8 cellular contexts compared by ENCODE assay signal in the genomic region with DNA sequence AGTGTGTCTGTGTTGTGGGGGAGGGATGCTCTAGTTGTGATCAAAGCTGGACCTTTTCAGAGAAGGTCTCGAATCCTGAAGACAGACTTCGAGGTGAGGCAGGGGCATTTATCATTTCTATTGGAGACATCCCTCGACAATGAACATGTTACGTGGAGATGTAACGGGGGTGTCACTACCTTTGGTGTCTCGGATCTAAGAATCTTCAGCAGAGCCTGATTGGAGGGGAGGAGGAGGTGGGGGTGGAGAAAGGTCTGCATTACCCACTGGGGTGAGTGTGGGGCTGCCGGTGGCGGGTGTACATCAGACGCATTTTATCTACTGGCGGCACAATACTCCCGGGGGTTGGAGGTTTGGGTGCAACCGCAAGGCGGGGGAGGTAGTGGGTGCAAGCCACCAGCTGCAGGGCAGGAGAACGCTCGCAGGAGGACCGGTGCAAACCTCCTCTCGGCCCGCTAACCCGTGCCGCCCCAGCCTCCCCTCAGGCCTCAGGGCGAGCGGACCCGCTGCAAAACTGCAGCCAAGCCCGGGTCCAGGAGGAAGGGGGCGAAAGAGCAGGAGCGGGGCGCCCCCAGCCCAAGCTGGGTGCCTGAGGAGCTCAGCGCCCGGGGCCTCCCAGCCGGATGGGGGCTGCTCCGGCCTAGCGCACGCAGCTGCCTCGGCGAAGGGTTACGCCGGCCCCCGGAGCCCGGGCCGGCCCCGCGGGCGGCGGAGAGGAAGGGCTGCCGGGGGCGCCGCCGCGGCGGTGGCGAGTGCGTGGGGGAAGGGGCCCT. TPM values are rescaled to one million over a fixed set of nuclear protein-coding genes. Genes with fewer than 3 reads are reported as not detected.
DNase-seq lines count a peak whose midpoint lies in the region; ATAC-seq, FAIRE-seq and TF ChIP-seq lines count a peak whose summit lies in the region.

No MANE protein-coding gene starts in this region.

- H3K4me1 Mint-ChIP-seq in activated naive CD4-positive, alpha-beta T cell treated with anti-CD3 and anti-CD28 coated beads, Interleukin-2, amount 50 U/mL, for 24 hours = peaks cover 60% of the 10 kb centered on the region
- peaks cover 40% of the 10 kb centered on the region for H3K4me1 Mint-ChIP-seq in progenitor cell of endocrine pancreas (ENCODE audit: low read depth)

- peak overlapping the region; percentile 86 for H3K27ac Mint-ChIP-seq in activated naive CD4-positive, alpha-beta T cell treated with anti-CD3 and anti-CD28 coated beads, Interleukin-2, amount 50 U/mL, for 24 hours
- peak overlapping the region; percentile 97 for H3K27ac Mint-ChIP-seq in progenitor cell of endocrine pancreas

- H4K20me1 ChIP-seq in SK-N-SH (ENCODE audit: insufficient read depth) = peaks cover 44% of the 10 kb centered on the region

- H3K9ac ChIP-seq in SK-N-SH = peak overlapping the region; percentile 91

- H3K27ac ChIP-seq in SK-N-SH (ENCODE audit: low read depth in 2 of 2, low read length in 1 of 2) (peak overlapping the region; percentile 49 to 90; a peak in 3 of 4 replicates), heart right ventricle (peak overlapping the region; percentile 55 to 95 (median 92))

- H3K9me3 ChIP-seq in SK-N-SH (no peaks in the 10 kb centered on the region), heart right ventricle (no peaks in the 10 kb centered on the region)

- peak overlapping the region; percentile 93 for H3K4me2 ChIP-seq in SK-N-SH

- no peaks in the 10 kb centered on the region for H3K9me3 Mint-ChIP-seq in activated naive CD4-positive, alpha-beta T cell treated with anti-CD3 and anti-CD28 coated beads, Interleukin-2, amount 50 U/mL, for 24 hours
- no peaks in the 10 kb centered on the region for H3K9me3 Mint-ChIP-seq in progenitor cell of endocrine pancreas (ENCODE audit: low read depth)

- ATAC-seq in GM19452 (IDR thresholded peaks at IDR 0.05; ENCODE audit: unreplicated experiment) (peak; percentile 25), heart right ventricle (peak; percentile 23 to 55 (median 30))

- FAIRE-seq in HTR-8/SVneo (lab: Jason Lieb, UNC) = no peak

- H3F3A ChIP-seq in SK-N-SH (replicated peaks; ENCODE audit: insufficient read depth) = peaks cover 19% of the 10 kb centered on the region

- no peak for TF ChIP-seq RAD21 in SK-N-SH (IDR thresholded peaks at IDR 0.05; ENCODE audit: low read length)

- DNase-seq in CMK (ENCODE audit: low read depth) (peak; percentile 43), HTR-8/SVneo (ENCODE audit: insufficient read length, low spot score) (peak; percentile 51), SK-N-SH (peak; percentile 73), heart right ventricle (peak; percentile 11 to 46), progenitor cell of endocrine pancreas (ENCODE audit: low spot score, unreplicated experiment) (peak; percentile 38), ureter (ENCODE audit: low spot score) (peak; percentile 54)

- H3K27me3 Mint-ChIP-seq in activated naive CD4-positive, alpha-beta T cell treated with anti-CD3 and anti-CD28 coated beads, Interleukin-2, amount 50 U/mL, for 24 hours = no peaks in the 10 kb centered on the region
- H3K27me3 Mint-ChIP-seq in progenitor cell of endocrine pancreas = no peaks in the 10 kb centered on the region

- H3K36me3 Mint-ChIP-seq in activated naive CD4-positive, alpha-beta T cell treated with anti-CD3 and anti-CD28 coated beads, Interleukin-2, amount 50 U/mL, for 24 hours = no peaks in the 10 kb centered on the region
- peaks cover 1% of the 10 kb centered on the region for H3K36me3 Mint-ChIP-seq in progenitor cell of endocrine pancreas (ENCODE audit: insufficient read depth)

- H3K9me2 ChIP-seq in SK-N-SH = no peaks in the 10 kb centered on the region

- H3K79me2 ChIP-seq in SK-N-SH (ENCODE audit: insufficient read depth) = peaks cover 52% of the 10 kb centered on the region

- no peak for TF ChIP-seq EP300 in SK-N-SH (IDR thresholded peaks at IDR 0.05; ENCODE audit: borderline replicate concordance in 1 of 2, low read depth in 1 of 2, low read length in 1 of 2)

- H2AFZ ChIP-seq in SK-N-SH (ENCODE audit: low read depth) = peak overlapping the region; percentile 66; the same call in 1 of the 2 replicates

- no peaks in the 10 kb centered on the region for H3K36me3 ChIP-seq in SK-N-SH (replicated peaks in 1 of 2; ENCODE audit: control insufficient read depth in 1 of 2, insufficient read depth in 2 of 2, low read length in 1 of 2)
- H3K36me3 ChIP-seq in heart right ventricle = no peaks in the 10 kb centered on the region

- TF ChIP-seq CTCF in SK-N-SH (IDR thresholded peaks at IDR 0.05) (no peak), heart right ventricle (IDR thresholded peaks at IDR 0.05) (no peak), progenitor cell of endocrine pancreas (IDR thresholded peaks at IDR 0.05; ENCODE audit: unreplicated experiment) (no peak)

- CTCF ChIA-PET in SK-N-SH (lab: Yijun Ruan, JAX) = interaction anchor here (0.6 to 1.8 kb wide), 5 partner anchors 10 to 208 kb away, joined by 3 to 8 read pairs (median 4); no protein-coding TSS in a partner anchor

- H3K4me3 Mint-ChIP-seq in activated naive CD4-positive, alpha-beta T cell treated with anti-CD3 and anti-CD28 coated beads, Interleukin-2, amount 50 U/mL, for 24 hours = peak overlapping the region; percentile 93
- peak overlapping the region; percentile 88 for H3K4me3 Mint-ChIP-seq in progenitor cell of endocrine pancreas (ENCODE audit: low read depth)

- intact Hi-C loops in heart right ventricle (cut with DNase I) = loop anchor here in 4 of 10 donors (5.0 to 10.0 kb wide), 2 partner anchors 44 to 47 kb away; no protein-coding TSS in a partner anchor

- POLR2A ChIA-PET in SK-N-SH (lab: Yijun Ruan, JAX) = no interaction called here

- H3K4me1 ChIP-seq in SK-N-SH (ENCODE audit: control insufficient read depth in 1 of 2, insufficient read depth in 2 of 2, low read depth in 1 of 2, low read length in 1 of 2) = peaks cover 17 to 18% of the 10 kb centered on the region in 2 experiments; a peak in 3 of 4 replicates
- peaks cover 0 to 49% (median 36%) of the 10 kb centered on the region in 9 donors for H3K4me1 ChIP-seq in heart right ventricle

- H3K4me3 ChIP-seq in SK-N-SH (ENCODE audit: low read depth in 2 of 2, low read length in 1 of 2) (peak overlapping the region; percentile 92 to 93), heart right ventricle (peak overlapping the region; percentile 82 to 100 (median 94))

- WGBS in SK-N-SH (ENCODE audit: low lambda C conversion rate) = 3% methylated on average over 23 of the region's 52 CpGs
- 0 to 1% methylated on average over 25 to 52 of the region's 52 CpGs for WGBS in heart right ventricle, 2 donors

- H3K27me3 ChIP-seq in SK-N-SH (ENCODE audit: insufficient read depth) (no peaks in the 10 kb centered on the region), heart right ventricle (no peaks in the 10 kb centered on the region)

TF ChIP-seq in SK-N-SH, 30 proteins besides CTCF, POLR2A, EP300 and RAD21:
- no peak for TF ChIP-seq TAF1 (IDR thresholded peaks at IDR 0.05; ENCODE audit: borderline replicate concordance, low read depth, low read length)
- peak; percentile 25; the same call in 1 of the 2 replicates for TF ChIP-seq POLR2AphosphoS5 (IDR thresholded peaks at IDR 0.05; ENCODE audit: low read depth, low read length)
- TF ChIP-seq, protein P1, sequence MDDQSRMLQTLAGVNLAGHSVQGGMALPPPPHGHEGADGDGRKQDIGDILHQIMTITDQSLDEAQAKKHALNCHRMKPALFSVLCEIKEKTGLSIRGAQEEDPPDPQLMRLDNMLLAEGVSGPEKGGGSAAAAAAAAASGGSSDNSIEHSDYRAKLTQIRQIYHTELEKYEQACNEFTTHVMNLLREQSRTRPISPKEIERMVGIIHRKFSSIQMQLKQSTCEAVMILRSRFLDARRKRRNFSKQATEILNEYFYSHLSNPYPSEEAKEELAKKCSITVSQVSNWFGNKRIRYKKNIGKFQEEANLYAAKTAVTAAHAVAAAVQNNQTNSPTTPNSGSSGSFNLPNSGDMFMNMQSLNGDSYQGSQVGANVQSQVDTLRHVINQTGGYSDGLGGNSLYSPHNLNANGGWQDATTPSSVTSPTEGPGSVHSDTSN (IDR thresholded peaks at IDR 0.05) = peak; percentile 27
- TF ChIP-seq GATA2 (CRISPR knock-in tag; IDR thresholded peaks at IDR 0.05) = peak; percentile 22; the same call in 1 of the 2 replicates
- TF ChIP-seq CHD2 (IDR thresholded peaks at IDR 0.05; ENCODE audit: low read length, partially characterized antibody) = peak; percentile 48
- 0 out of 2 replicates have a peak, but pooled peaks have one; percentile 21 for TF ChIP-seq YY1 (IDR thresholded peaks at IDR 0.05; ENCODE audit: low read depth)
- peak; percentile 61; the same call in 1 of the 2 replicates for TF ChIP-seq MXI1 (IDR thresholded peaks at IDR 0.05; ENCODE audit: low read depth, low read length)
- no peak for TF ChIP-seq USF2 (IDR thresholded peaks at IDR 0.05; ENCODE audit: borderline replicate concordance, low read depth, low read length)
- TF ChIP-seq ELF1 (IDR thresholded peaks at IDR 0.05) = peak; percentile 13; the same call in 1 of the 2 replicates

RNA-seq across cellular contexts. Expression of gene ZNF652, which starts 0.7 kb away (rescaled TPM):
- polyA plus RNA-seq in SK-N-SH (2012; rRNA removed) = 5.1 and 6.5 TPM in 2 replicates
- 4.8 and 4.9 TPM in 2 replicates for polyA plus RNA-seq in SK-N-SH (2012; cell fraction: cytosol; rRNA removed)
- 13.1 and 17.3 TPM in 2 replicates for polyA plus RNA-seq in SK-N-SH (2012; cell fraction: nucleus; rRNA removed)
- 10 to 100 TPM; 16.0 to 23.8 (median 19.6) TPM for total RNA-seq in heart right ventricle
- polyA plus RNA-seq in heart right ventricle = 10 to 100 TPM in 1 of 2 donors, 1 to 10 TPM in 1; 5.2 to 35.6 TPM
- 49.3 and 52.7 TPM in 2 replicates for total RNA-seq in progenitor cell of endocrine pancreas
- total RNA-seq in ureter = 44.6 TPM

RNA-seq across cellular contexts. Expression of gene PHB1, which starts 53.4 kb away (rescaled TPM):
- polyA plus RNA-seq in SK-N-SH (2012; rRNA removed) (379 and 477 TPM in 2 replicates), heart right ventricle (100 to 1,000 TPM; 107 to 317 TPM)
- polyA plus RNA-seq in SK-N-SH (2012; cell fraction: cytosol; rRNA removed) = 290 and 388 TPM in 2 replicates
- polyA plus RNA-seq in SK-N-SH (2012; cell fraction: nucleus; rRNA removed) = 173 and 230 TPM in 2 replicates
- total RNA-seq in heart right ventricle (100 to 1,000 TPM; 187 to 249 (median 215) TPM), progenitor cell of endocrine pancreas (168 and 169 TPM in 2 replicates), ureter (172 TPM)

Comparison
In these comparisons a context has a peak if more than half of its experiments do, and no peak if none do; other contexts are left out.
1. Peak in every context shown above with its lines: DNase-seq, ATAC-seq, H3K4me3 ChIP-seq and H3K27ac ChIP-seq.